18 cellular contexts compared by ENCODE assay signal in the genomic region with DNA sequence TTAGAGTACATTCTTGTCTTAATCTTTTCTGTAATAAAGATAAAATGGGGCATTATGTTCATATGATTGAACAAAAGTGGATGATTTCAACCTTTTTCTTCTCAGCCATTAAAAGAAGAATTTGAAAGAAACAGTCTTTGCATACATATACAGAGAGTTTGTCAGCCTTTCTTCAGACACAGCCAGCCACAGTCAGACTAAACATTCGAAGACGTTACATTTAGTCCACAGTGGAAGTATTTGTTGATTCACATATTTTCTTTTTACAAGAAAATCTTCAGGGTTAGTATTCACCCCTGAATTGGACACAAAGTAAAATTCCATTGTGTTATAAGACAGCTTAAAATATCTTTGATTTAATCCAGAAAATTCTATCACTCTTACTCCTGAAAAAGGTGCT. TPM values are rescaled to one million over a fixed set of nuclear protein-coding genes. Genes with fewer than 3 reads are reported as not detected.
DNase-seq lines count a peak whose midpoint lies in the region; ATAC-seq and TF ChIP-seq lines count a peak whose summit lies in the region.
"Had no signal": no experiment of that assay in that cellular context is flagged by ENCODE, and none has a peak within 500 bp of the region (broad histone marks: within the 10 kb centered on the region; RNA-seq: fewer than 3 reads in every experiment).

No MANE protein-coding gene starts in this region.

- ATAC-seq in T-helper 17 cell (no peak), GM19324 (IDR thresholded peaks at IDR 0.05; ENCODE audit: low FRiP score, unreplicated experiment) (no peak), left lobe of liver (no peak)
- no peak for ATAC-seq in activated CD8-positive, alpha-beta T cell treated with anti-CD3 and anti-CD28 coated beads, Interleukin-2, amount 10 ng/mL, durations not matched to agents 7 days and 5 days
- ATAC-seq: K562 had no signal

- H3K4me1 Mint-ChIP-seq in T-helper 17 cell, result peaks cover 41% of the 10 kb centered on the region
- peaks cover 91% of the 10 kb centered on the region for H3K4me1 Mint-ChIP-seq in dendritic cell treated with granulocyte-macrophage colony-stimulating factor and Interleukin-4, amounts not matched to agents 40 ng/mL and 50 ng/mL, for 4 days (ENCODE audit: low read depth)
- H3K4me1 Mint-ChIP-seq in activated CD8-positive, alpha-beta T cell treated with anti-CD3 and anti-CD28 coated beads, Interleukin-2, amount 10 ng/mL, durations not matched to agents 7 days and 5 days (ENCODE audit: low read depth), result no peaks in the 10 kb centered on the region

- H3K4me1 ChIP-seq in BLaER1 treated with 17β-estradiol and CSF1 and Interleukin-3, amounts not matched to agents 10 nM and 100 nM, result peaks cover 46 to 90% (median 75%) of the 10 kb centered on the region in 10 experiments
- H3K4me1 ChIP-seq in neutrophil (ENCODE audit: control insufficient read depth in 1 of 2, insufficient read depth in 1 of 2, low read depth in 1 of 2, low read length in 1 of 2) (peaks cover 30 to 48% of the 10 kb centered on the region in 2 experiments), ascending aorta (peaks cover 17 to 47% of the 10 kb centered on the region in 2 donors)
- H3K4me1 ChIP-seq: Caco-2 had no signal

- H3K27me3 Mint-ChIP-seq in T-helper 17 cell, result no peaks in the 10 kb centered on the region
- no peaks in the 10 kb centered on the region for H3K27me3 Mint-ChIP-seq in dendritic cell treated with granulocyte-macrophage colony-stimulating factor and Interleukin-4, amounts not matched to agents 40 ng/mL and 50 ng/mL, for 4 days
- H3K27me3 Mint-ChIP-seq in activated CD8-positive, alpha-beta T cell treated with anti-CD3 and anti-CD28 coated beads, Interleukin-2, amount 10 ng/mL, durations not matched to agents 7 days and 5 days (ENCODE audit: low read depth), result no peaks in the 10 kb centered on the region
- H3K27me3 Mint-ChIP-seq: B cell; CD4-positive, alpha-beta T cell had no signal

- peak overlapping the region in 3 of 11 experiments; percentile 23 to 81 (median 79); a peak in 4 of 22 replicates for H3K27ac ChIP-seq in BLaER1 treated with 17β-estradiol and CSF1 and Interleukin-3, amounts not matched to agents 10 nM and 100 nM
- H3K27ac ChIP-seq in neutrophil (peak overlapping the region; percentile 67), ascending aorta (no peak overlapping the region)
- H3K27ac ChIP-seq: RWPE1 had no signal

- H3K9ac ChIP-seq in BLaER1 treated with 17β-estradiol and CSF1 and Interleukin-3, amounts not matched to agents 10 nM and 100 nM, result no peak overlapping the region

- H3K27me3 ChIP-seq in BLaER1 treated with 17β-estradiol and CSF1 and Interleukin-3, amounts not matched to agents 10 nM and 100 nM, result peaks cover 0 to 6% (median 0%) of the 10 kb centered on the region in 11 experiments; a peak in 2 of 22 replicates
- H3K27me3 ChIP-seq in neutrophil, result no peaks in the 10 kb centered on the region
- H3K27me3 ChIP-seq in ascending aorta, result no peaks in the 10 kb centered on the region

- no peak overlapping the region for H3K4me3 ChIP-seq in BLaER1 treated with 17β-estradiol and CSF1 and Interleukin-3, amounts not matched to agents 10 nM and 100 nM
- no peak overlapping the region for H3K4me3 ChIP-seq in neutrophil (ENCODE audit: low read depth in 1 of 2, low read length in 1 of 2)
- no peak overlapping the region for H3K4me3 ChIP-seq in ascending aorta
- H3K4me3 ChIP-seq: GM12878, K562 had no signal

- H4K20me1 ChIP-seq in BLaER1 treated with 17β-estradiol and CSF1 and Interleukin-3, amounts not matched to agents 10 nM and 100 nM, result peaks cover 84 to 100% (median 97%) of the 10 kb centered on the region in 11 experiments

- H3K4me3 Mint-ChIP-seq in T-helper 17 cell, result no peak overlapping the region
- no peak overlapping the region for H3K4me3 Mint-ChIP-seq in dendritic cell treated with granulocyte-macrophage colony-stimulating factor and Interleukin-4, amounts not matched to agents 40 ng/mL and 50 ng/mL, for 4 days
- no peak overlapping the region for H3K4me3 Mint-ChIP-seq in activated CD8-positive, alpha-beta T cell treated with anti-CD3 and anti-CD28 coated beads, Interleukin-2, amount 10 ng/mL, durations not matched to agents 7 days and 5 days
- H3K4me3 Mint-ChIP-seq: B cell; CD4-positive, alpha-beta T cell had no signal

- H3K27ac Mint-ChIP-seq in T-helper 17 cell, result peak overlapping the region; percentile 24
- peak overlapping the region; percentile 77 for H3K27ac Mint-ChIP-seq in dendritic cell treated with granulocyte-macrophage colony-stimulating factor and Interleukin-4, amounts not matched to agents 40 ng/mL and 50 ng/mL, for 4 days
- no peak overlapping the region for H3K27ac Mint-ChIP-seq in activated CD8-positive, alpha-beta T cell treated with anti-CD3 and anti-CD28 coated beads, Interleukin-2, amount 10 ng/mL, durations not matched to agents 7 days and 5 days
- H3K27ac Mint-ChIP-seq: B cell; CD4-positive, alpha-beta T cell had no signal

- POLR2A ChIA-PET in activated CD8-positive, alpha-beta T cell treated with anti-CD3 and anti-CD28 coated beads, Interleukin-2, amount 10 ng/mL, durations not matched to agents 7 days and 5 days (lab: Charles Lee), result no interaction called here

- CTCF ChIA-PET in activated CD8-positive, alpha-beta T cell treated with anti-CD3 and anti-CD28 coated beads, Interleukin-2, amount 10 ng/mL, durations not matched to agents 7 days and 5 days (lab: Charles Lee), result interaction anchor here (0.7 to 1.0 kb wide), 2 partner anchors 347 to 450 kb away, joined by 3 read pairs; no protein-coding TSS in a partner anchor

- H3K36me3 Mint-ChIP-seq in T-helper 17 cell (ENCODE audit: low read depth), result peaks cover 4% of the 10 kb centered on the region
- H3K36me3 Mint-ChIP-seq in dendritic cell treated with granulocyte-macrophage colony-stimulating factor and Interleukin-4, amounts not matched to agents 40 ng/mL and 50 ng/mL, for 4 days (ENCODE audit: low read depth), result peaks cover 71% of the 10 kb centered on the region
- peaks cover 9% of the 10 kb centered on the region for H3K36me3 Mint-ChIP-seq in activated CD8-positive, alpha-beta T cell treated with anti-CD3 and anti-CD28 coated beads, Interleukin-2, amount 10 ng/mL, durations not matched to agents 7 days and 5 days (ENCODE audit: low read depth)

- no peaks in the 10 kb centered on the region for H3K9me3 Mint-ChIP-seq in dendritic cell treated with granulocyte-macrophage colony-stimulating factor and Interleukin-4, amounts not matched to agents 40 ng/mL and 50 ng/mL, for 4 days
- no peaks in the 10 kb centered on the region for H3K9me3 Mint-ChIP-seq in activated CD8-positive, alpha-beta T cell treated with anti-CD3 and anti-CD28 coated beads, Interleukin-2, amount 10 ng/mL, durations not matched to agents 7 days and 5 days (ENCODE audit: insufficient read depth)
- H3K9me3 Mint-ChIP-seq: CD4-positive, alpha-beta T cell had no signal

- H3K36me3 ChIP-seq in BLaER1 treated with 17β-estradiol and CSF1 and Interleukin-3, amounts not matched to agents 10 nM and 100 nM, result peaks cover 0 to 41% (median 8%) of the 10 kb centered on the region in 11 experiments; a peak in 15 of 22 replicates
- H3K36me3 ChIP-seq in neutrophil, result no peaks in the 10 kb centered on the region
- H3K36me3 ChIP-seq in ascending aorta, result no peaks in the 10 kb centered on the region

- peak overlapping the region in 8 of 11 experiments; percentile 50 to 97 (median 78); a peak in 13 of 22 replicates for H3K4me2 ChIP-seq in BLaER1 treated with 17β-estradiol and CSF1 and Interleukin-3, amounts not matched to agents 10 nM and 100 nM

- DNase-seq in T-helper 17 cell (no peak), ascending aorta (ENCODE audit: low spot score in 2 of 2) (no peak), left lobe of liver (ENCODE audit: low spot score) (no peak)
- no peak for DNase-seq in activated CD8-positive, alpha-beta T cell treated with anti-CD3 and anti-CD28 coated beads, Interleukin-2, amount 10 ng/mL, durations not matched to agents 7 days and 5 days
- DNase-seq: Caco-2; CD4-positive, alpha-beta T cell; DMS153; NCI-H1694; NCI-H82; SIG-M5 had no signal

- intact Hi-C loops in dendritic cell treated with granulocyte-macrophage colony-stimulating factor and Interleukin-4, amounts not matched to agents 40 ng/mL and 50 ng/mL, for 4 days (cut with micrococcal nuclease), result loop anchor here (5.0 kb wide), 1 partner anchor 33 kb away; no protein-coding TSS in a partner anchor
- intact Hi-C loops in ascending aorta (cut with DNase I), result no loop called here

- no peak for TF ChIP-seq CTCF in neutrophil (IDR thresholded peaks at IDR 0.05)
- no peak for TF ChIP-seq CTCF in ascending aorta (IDR thresholded peaks at IDR 0.05)

- peaks cover 0 to 9% (median 0%) of the 10 kb centered on the region in 11 experiments; a peak in 8 of 22 replicates for H3K9me3 ChIP-seq in BLaER1 treated with 17β-estradiol and CSF1 and Interleukin-3, amounts not matched to agents 10 nM and 100 nM (replicated peaks in 1 of 11)
- no peaks in the 10 kb centered on the region for H3K9me3 ChIP-seq in T-helper 17 cell (ENCODE audit: control insufficient read depth, low read length, poor library complexity, severe bottlenecking)
- no peaks in the 10 kb centered on the region for H3K9me3 ChIP-seq in neutrophil
- no peaks in the 10 kb centered on the region for H3K9me3 ChIP-seq in ascending aorta
- H3K9me3 ChIP-seq: Caco-2 had no signal

RNA-seq across cellular contexts. Expression of a gene that starts 36.2 kb away (rescaled TPM):
- total RNA-seq in T-helper 17 cell, result 10 to 100 TPM; 57.3 to 60.6 TPM
- 21.6 TPM for total RNA-seq in ascending aorta
- 10.8 TPM for total RNA-seq in left lobe of liver
- total RNA-seq in activated CD8-positive, alpha-beta T cell treated with anti-CD3 and anti-CD28 coated beads, Interleukin-2, amount 10 ng/mL, durations not matched to agents 7 days and 5 days, result 10 to 100 TPM; 22.1 to 26.1 TPM
